ENCODE assay signal across 1 cellular context in genomic region chr4:113162089-113162488, GRCh38.
TF ChIP-seq lines count a peak whose summit lies in the region.

No MANE protein-coding gene starts in this region.

TF ChIP-seq in GM23338, 12 proteins besides CTCF, POLR2A, EP300 and RAD21 (continued from another document):
- TF ChIP-seq, protein P1, sequence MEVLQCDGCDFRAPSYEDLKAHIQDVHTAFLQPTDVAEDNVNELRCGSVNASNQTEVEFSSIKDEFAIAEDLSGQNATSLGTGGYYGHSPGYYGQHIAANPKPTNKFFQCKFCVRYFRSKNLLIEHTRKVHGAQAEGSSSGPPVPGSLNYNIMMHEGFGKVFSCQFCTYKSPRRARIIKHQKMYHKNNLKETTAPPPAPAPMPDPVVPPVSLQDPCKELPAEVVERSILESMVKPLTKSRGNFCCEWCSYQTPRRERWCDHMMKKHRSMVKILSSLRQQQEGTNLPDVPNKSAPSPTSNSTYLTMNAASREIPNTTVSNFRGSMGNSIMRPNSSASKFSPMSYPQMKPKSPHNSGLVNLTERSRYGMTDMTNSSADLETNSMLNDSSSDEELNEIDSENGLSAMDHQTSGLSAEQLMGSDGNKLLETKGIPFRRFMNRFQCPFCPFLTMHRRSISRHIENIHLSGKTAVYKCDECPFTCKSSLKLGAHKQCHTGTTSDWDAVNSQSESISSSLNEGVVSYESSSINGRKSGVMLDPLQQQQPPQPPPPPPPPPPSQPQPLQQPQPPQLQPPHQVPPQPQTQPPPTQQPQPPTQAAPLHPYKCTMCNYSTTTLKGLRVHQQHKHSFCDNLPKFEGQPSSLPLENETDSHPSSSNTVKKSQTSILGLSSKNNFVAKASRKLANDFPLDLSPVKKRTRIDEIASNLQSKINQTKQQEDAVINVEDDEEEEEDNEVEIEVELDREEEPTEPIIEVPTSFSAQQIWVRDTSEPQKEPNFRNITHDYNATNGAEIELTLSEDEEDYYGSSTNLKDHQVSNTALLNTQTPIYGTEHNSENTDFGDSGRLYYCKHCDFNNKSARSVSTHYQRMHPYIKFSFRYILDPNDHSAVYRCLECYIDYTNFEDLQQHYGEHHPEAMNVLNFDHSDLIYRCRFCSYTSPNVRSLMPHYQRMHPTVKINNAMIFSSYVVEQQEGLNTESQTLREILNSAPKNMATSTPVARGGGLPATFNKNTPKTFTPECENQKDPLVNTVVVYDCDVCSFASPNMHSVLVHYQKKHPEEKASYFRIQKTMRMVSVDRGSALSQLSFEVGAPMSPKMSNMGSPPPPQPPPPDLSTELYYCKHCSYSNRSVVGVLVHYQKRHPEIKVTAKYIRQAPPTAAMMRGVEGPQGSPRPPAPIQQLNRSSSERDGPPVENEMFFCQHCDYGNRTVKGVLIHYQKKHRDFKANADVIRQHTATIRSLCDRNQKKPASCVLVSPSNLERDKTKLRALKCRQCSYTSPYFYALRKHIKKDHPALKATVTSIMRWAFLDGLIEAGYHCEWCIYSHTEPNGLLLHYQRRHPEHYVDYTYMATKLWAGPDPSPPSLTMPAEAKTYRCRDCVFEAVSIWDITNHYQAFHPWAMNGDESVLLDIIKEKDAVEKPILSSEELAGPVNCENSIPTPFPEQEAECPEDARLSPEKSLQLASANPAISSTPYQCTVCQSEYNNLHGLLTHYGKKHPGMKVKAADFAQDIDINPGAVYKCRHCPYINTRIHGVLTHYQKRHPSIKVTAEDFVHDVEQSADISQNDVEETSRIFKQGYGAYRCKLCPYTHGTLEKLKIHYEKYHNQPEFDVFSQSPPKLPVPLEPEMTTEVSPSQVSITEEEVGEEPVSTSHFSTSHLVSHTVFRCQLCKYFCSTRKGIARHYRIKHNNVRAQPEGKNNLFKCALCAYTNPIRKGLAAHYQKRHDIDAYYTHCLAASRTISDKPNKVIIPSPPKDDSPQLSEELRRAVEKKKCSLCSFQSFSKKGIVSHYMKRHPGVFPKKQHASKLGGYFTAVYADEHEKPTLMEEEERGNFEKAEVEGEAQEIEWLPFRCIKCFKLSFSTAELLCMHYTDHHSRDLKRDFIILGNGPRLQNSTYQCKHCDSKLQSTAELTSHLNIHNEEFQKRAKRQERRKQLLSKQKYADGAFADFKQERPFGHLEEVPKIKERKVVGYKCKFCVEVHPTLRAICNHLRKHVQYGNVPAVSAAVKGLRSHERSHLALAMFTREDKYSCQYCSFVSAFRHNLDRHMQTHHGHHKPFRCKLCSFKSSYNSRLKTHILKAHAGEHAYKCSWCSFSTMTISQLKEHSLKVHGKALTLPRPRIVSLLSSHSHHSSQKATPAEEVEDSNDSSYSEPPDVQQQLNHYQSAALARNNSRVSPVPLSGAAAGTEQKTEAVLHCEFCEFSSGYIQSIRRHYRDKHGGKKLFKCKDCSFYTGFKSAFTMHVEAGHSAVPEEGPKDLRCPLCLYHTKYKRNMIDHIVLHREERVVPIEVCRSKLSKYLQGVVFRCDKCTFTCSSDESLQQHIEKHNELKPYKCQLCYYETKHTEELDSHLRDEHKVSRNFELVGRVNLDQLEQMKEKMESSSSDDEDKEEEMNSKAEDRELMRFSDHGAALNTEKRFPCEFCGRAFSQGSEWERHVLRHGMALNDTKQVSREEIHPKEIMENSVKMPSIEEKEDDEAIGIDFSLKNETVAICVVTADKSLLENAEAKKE (CRISPR knock-in tag; IDR thresholded peaks at IDR 0.05): no peak
- TF ChIP-seq NANOG (IDR thresholded peaks at IDR 0.05; ENCODE audit: borderline replicate concordance) (no peak), POLR2AphosphoS5 (IDR thresholded peaks at IDR 0.05; ENCODE audit: low read depth) (no peak)
